Comparison of ENCODE assay signal across 21 cellular contexts in the genomic region with DNA sequence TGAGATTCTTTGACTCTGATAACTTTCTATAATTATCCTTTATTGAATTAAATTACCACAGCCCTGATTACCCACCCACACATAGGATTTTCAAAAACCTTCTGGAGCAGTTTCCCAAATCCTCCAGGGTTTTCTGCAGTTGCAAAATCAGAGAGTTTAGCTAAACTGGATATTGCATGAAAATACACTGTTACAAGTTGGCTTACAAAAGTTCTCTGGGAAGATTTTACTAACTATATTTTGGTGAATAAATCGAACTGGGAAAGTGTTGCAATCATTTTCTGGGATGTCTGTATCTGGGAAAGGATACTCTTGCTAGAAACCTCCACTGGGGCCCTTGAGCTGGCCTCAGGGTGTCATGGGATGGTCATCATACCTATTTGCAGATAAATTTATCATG.
DNase-seq lines count a peak whose midpoint lies in the region; ATAC-seq and TF ChIP-seq lines count a peak whose summit lies in the region.
"Had no signal": no experiment of that assay in that cellular context is flagged by ENCODE, and none has a peak within 500 bp of the region (broad histone marks: within the 10 kb centered on the region; RNA-seq: fewer than 3 reads in every experiment).

No MANE protein-coding gene starts in this region.

- no peak overlapping the region for H3K4me3 Mint-ChIP-seq in osteocyte (ENCODE audit: unreplicated experiment)
- H3K4me3 Mint-ChIP-seq: H9 had no signal

- no peak overlapping the region for H4K91ac ChIP-seq in mesenchymal stem cell (ENCODE audit: low read length)

- H2BK120ac ChIP-seq in mesenchymal stem cell (ENCODE audit: low read depth, low read length) = no peak overlapping the region

- H3K27me3 ChIP-seq in mesenchymal stem cell (ENCODE audit: control insufficient read depth in 1 of 2, insufficient read depth in 1 of 2, low read length in 2 of 2) (no peaks in the 10 kb centered on the region), subcutaneous abdominal adipose tissue (ENCODE audit: control insufficient read depth in 5 of 5, insufficient read depth in 4 of 5, low read length in 5 of 5) (no peaks in the 10 kb centered on the region)

- H2AK5ac ChIP-seq in mesenchymal stem cell (ENCODE audit: low read length, severe bottlenecking) = no peak overlapping the region

- H3K4me1 ChIP-seq in mesenchymal stem cell (ENCODE audit: control insufficient read depth, insufficient read depth, low read depth, low read length) (no peaks in the 10 kb centered on the region), subcutaneous abdominal adipose tissue (ENCODE audit: control insufficient read depth in 5 of 5, insufficient read depth in 5 of 5, low read length in 5 of 5) (peaks cover 0 to 10% (median 3%) of the 10 kb centered on the region in 5 donors)

- H2BK15ac ChIP-seq in mesenchymal stem cell (ENCODE audit: low read depth, poor library complexity, severe bottlenecking) = no peak overlapping the region

- ATAC-seq in GM19467 (IDR thresholded peaks at IDR 0.05; ENCODE audit: unreplicated experiment) = no peak

- H2AFZ ChIP-seq in mesenchymal stem cell (ENCODE audit: low read depth, low read length) = no peak overlapping the region

- DNase-seq in GM03348 (ENCODE audit: low spot score) (peak; percentile 23), epithelial cell of esophagus (ENCODE audit: low read depth) (peak; percentile 21), mesenchymal stem cell (no peak), osteocyte (ENCODE audit: extremely low spot score, unreplicated experiment) (no peak), GM13976 (ENCODE audit: low spot score) (no peak)
- DNase-seq: AML-193, DMS79, H9, MM.1S, NCI-H1092, NCI-H1436 treated with DMSO at 0.1 percent for 48 hours, NCI-H2029 treated with DMSO at 0.1 percent for 48 hours, NCI-H2171 treated with DMSO at 0.1 percent for 48 hours, NCI-H510A, NCI-H774, SHP77, SK-N-SH had no signal

- peaks cover 4% of the 10 kb centered on the region for H3K4me1 Mint-ChIP-seq in osteocyte (ENCODE audit: unreplicated experiment)
- H3K4me1 Mint-ChIP-seq: H9 had no signal

- H3K9ac ChIP-seq in mesenchymal stem cell (ENCODE audit: low read length) (peak overlapping the region; percentile 11), subcutaneous abdominal adipose tissue (ENCODE audit: low read length in 5 of 5) (no peak overlapping the region)
- H3K9ac ChIP-seq: SK-N-SH had no signal

- H3K18ac ChIP-seq in mesenchymal stem cell (ENCODE audit: low read depth in 1 of 2, low read length in 2 of 2) = no peak overlapping the region

- no peak overlapping the region for H3K4me2 ChIP-seq in mesenchymal stem cell (ENCODE audit: low read length, poor library complexity, severe bottlenecking)
- H3K4me2 ChIP-seq: SK-N-SH had no signal

- in situ Hi-C loops in GM13976 (cut with MboI; ENCODE audit: low sequenced_read_pairs, unreplicated experiment) = no loop called here

- H3K27me3 Mint-ChIP-seq in osteocyte (ENCODE audit: unreplicated experiment) = no peaks in the 10 kb centered on the region

- TF ChIP-seq CTCF in epithelial cell of esophagus (IDR thresholded peaks at IDR 0.05; ENCODE audit: insufficient read depth, low read depth, low read length, missing control alignments) (no peak), osteocyte (IDR thresholded peaks at IDR 0.05) (no peak), GM13976 (IDR thresholded peaks at IDR 0.05; ENCODE audit: borderline replicate concordance, control extremely low read depth, extremely low read depth, insufficient read depth, missing control alignments) (no peak)

- H4K8ac ChIP-seq in mesenchymal stem cell (ENCODE audit: low read length) = no peak overlapping the region

- no peaks in the 10 kb centered on the region for H3K79me1 ChIP-seq in mesenchymal stem cell (replicated peaks; ENCODE audit: low read length, poor library complexity, severe bottlenecking)

- H3K9me3 Mint-ChIP-seq in osteocyte (ENCODE audit: unreplicated experiment) = peaks cover 9% of the 10 kb centered on the region

- H3K36me3 ChIP-seq in mesenchymal stem cell (ENCODE audit: control insufficient read depth in 1 of 2, insufficient read depth in 2 of 2, low read depth in 1 of 2, low read length in 2 of 2) = no peaks in the 10 kb centered on the region
- H3K36me3 ChIP-seq in subcutaneous abdominal adipose tissue (ENCODE audit: control insufficient read depth in 5 of 5, insufficient read depth in 5 of 5, low read length in 5 of 5) = no peaks in the 10 kb centered on the region

- H3K14ac ChIP-seq in mesenchymal stem cell (ENCODE audit: low read length in 2 of 2) = no peak overlapping the region

- no peak overlapping the region for H2BK5ac ChIP-seq in mesenchymal stem cell (ENCODE audit: low read depth, low read length, poor library complexity, severe bottlenecking)

- H3K36me3 Mint-ChIP-seq in osteocyte (ENCODE audit: unreplicated experiment) = no peaks in the 10 kb centered on the region

- 58% methylated on average over 1 of the region's 1 CpG for WGBS in mesenchymal stem cell

- H3K9me3 ChIP-seq in mesenchymal stem cell (ENCODE audit: control insufficient read depth, low read length) (peaks cover 6% of the 10 kb centered on the region), subcutaneous abdominal adipose tissue (ENCODE audit: control insufficient read depth in 5 of 5, low read length in 5 of 5) (peaks cover 0 to 3% (median 2%) of the 10 kb centered on the region in 5 donors)

- H3K27ac ChIP-seq in mesenchymal stem cell (ENCODE audit: low read length, poor library complexity, severe bottlenecking) (no peak overlapping the region), subcutaneous abdominal adipose tissue (ENCODE audit: low read depth, low read length) (peak overlapping the region; percentile 72)
- H3K27ac ChIP-seq: C4-2B, HL-60 had no signal

- H3K4ac ChIP-seq in mesenchymal stem cell (ENCODE audit: low read depth in 1 of 2, low read length in 2 of 2) = no peak overlapping the region

- H3K4me3 ChIP-seq in epithelial cell of esophagus (ENCODE audit: low read length) = no peak overlapping the region
- H3K4me3 ChIP-seq in mesenchymal stem cell (ENCODE audit: insufficient read depth in 1 of 2, low read depth in 1 of 2, low read length in 2 of 2) = no peak overlapping the region
- H3K4me3 ChIP-seq in subcutaneous abdominal adipose tissue (ENCODE audit: low read depth in 1 of 5, low read length in 5 of 5) = no peak overlapping the region

- no peak overlapping the region for H2BK12ac ChIP-seq in mesenchymal stem cell (ENCODE audit: low read length in 2 of 2)

- H3K27ac Mint-ChIP-seq in osteocyte (ENCODE audit: unreplicated experiment) = no peak overlapping the region
- H3K27ac Mint-ChIP-seq: H9 had no signal

- no peak overlapping the region for H3K23ac ChIP-seq in mesenchymal stem cell (ENCODE audit: low read length in 2 of 2)

Comparison
In these comparisons a context has a peak if more than half of its experiments do, and no peak if none do; other contexts are left out.
1. DNase-seq: peak in GM03348 (single experiment) and epithelial cell of esophagus (single experiment); none in mesenchymal stem cell (single experiment), osteocyte (single experiment) and GM13976 (single experiment).